ENCODE assay signal across 22 cellular contexts in the genomic region with DNA sequence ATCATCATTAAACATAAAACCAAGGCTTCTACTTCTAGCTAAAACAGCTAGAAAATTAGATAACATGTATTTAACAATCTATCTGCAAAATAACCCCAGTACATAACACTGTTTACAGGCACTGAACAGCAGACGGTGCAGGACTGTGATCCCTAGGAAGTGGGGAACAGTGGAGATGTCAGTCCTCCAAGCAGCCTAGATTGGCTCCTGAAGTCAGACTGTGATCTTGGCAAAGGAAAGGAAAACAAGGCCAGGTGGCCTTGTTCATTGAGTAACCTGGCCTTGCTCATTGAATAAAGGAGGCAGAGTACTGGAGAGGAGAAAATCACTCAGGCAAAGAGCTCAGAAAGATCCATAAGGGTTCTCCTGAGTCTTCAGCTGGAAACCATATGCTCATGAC.
A peak's percentile ranks its signal among the peaks of the same experiment; 100 is the strongest.
DNase-seq lines count a peak whose midpoint lies in the region; ATAC-seq and TF ChIP-seq lines count a peak whose summit lies in the region.
"Had no signal": no experiment of that assay in that cellular context is flagged by ENCODE, and none has a peak within 500 bp of the region (broad histone marks: within the 10 kb centered on the region; RNA-seq: fewer than 3 reads in every experiment).

No MANE protein-coding gene starts in this region.

- H3K4me2 ChIP-seq in HCT116 (ENCODE audit: low read length): no peak overlapping the region
- no peak overlapping the region for H3K4me2 ChIP-seq in Karpas-422 (ENCODE audit: low read depth, low read length, poor library complexity, severe bottlenecking)
- H3K4me2 ChIP-seq: KMS-11 had no signal

- TF ChIP-seq RAD21 in HCT116 (IDR thresholded peaks at IDR 0.05; ENCODE audit: low read depth): no peak

- H3K9me3 ChIP-seq in HCT116 (ENCODE audit: control insufficient read depth in 1 of 2, insufficient read depth in 1 of 2, low read depth in 1 of 2, low read length in 2 of 2) (peaks cover 3 to 4% of the 10 kb centered on the region in 2 experiments; a peak in 1 of 4 replicates), Karpas-422 (ENCODE audit: low read length) (peaks cover 11% of the 10 kb centered on the region; the same call in 1 of the 2 replicates)

- no peak for TF ChIP-seq POLR2A in HCT116 (IDR thresholded peaks at IDR 0.05; ENCODE audit: borderline replicate concordance, extremely low read depth, insufficient read depth, insufficient read length)

- intact Hi-C loops in HCT116 (cut with micrococcal nuclease): no loop called here

- H3K27ac ChIP-seq in HCT116 (ENCODE audit: low read depth, low read length) (no peak overlapping the region), Karpas-422 (ENCODE audit: low read length) (no peak overlapping the region)
- H3K27ac ChIP-seq: 22Rv1, GM23248, KMS-11 had no signal

- no TSS peak for BruUV-seq in HCT116 (replicated peaks; lab: Mats Ljungman, UMichigan)

- no peak for TF ChIP-seq CTCF in HCT116 (IDR thresholded peaks at IDR 0.05 in 2 of 3, conservative IDR thresholded peaks at IDR 0.05 in 1 of 3; ENCODE audit: borderline replicate concordance in 1 of 3, insufficient read depth in 1 of 3, low read depth in 2 of 3, low read length in 2 of 3)

- H3K9ac ChIP-seq in HCT116 (ENCODE audit: low read length) (no peak overlapping the region), Karpas-422 (ENCODE audit: low read length) (no peak overlapping the region)
- H3K9ac ChIP-seq: GM23248, KMS-11 had no signal

- H3K27me3 ChIP-seq in HCT116 (ENCODE audit: insufficient read depth, low read length) (no peaks in the 10 kb centered on the region), Karpas-422 (ENCODE audit: low read length) (0 out of 2 replicates have a peak, but pooled peaks cover 2% of the 10 kb centered on the region)

- no peaks in the 10 kb centered on the region for H3K36me3 ChIP-seq in HCT116 (ENCODE audit: control insufficient read depth in 1 of 2, insufficient read depth in 2 of 2, low read length in 2 of 2)
- H3K36me3 ChIP-seq in Karpas-422 (ENCODE audit: insufficient read depth, low read length): no peaks in the 10 kb centered on the region
- H3K36me3 ChIP-seq: MG63 had no signal

- H3K9me2 ChIP-seq in HCT116 (ENCODE audit: insufficient read depth) (no peaks in the 10 kb centered on the region), Karpas-422 (replicated peaks; ENCODE audit: insufficient read depth, low read length) (no peaks in the 10 kb centered on the region)

- 0 out of 2 replicates have a peak, but pooled peaks have one; percentile 32 for ATAC-seq in HCT116
- peak; percentile 68 for ATAC-seq in left lobe of liver
- ATAC-seq: GM12878, Panc1, SK-N-SH treated with all-trans-retinoic acid at 6 μM for 48 hours had no signal

- H4K20me1 ChIP-seq in HCT116 (ENCODE audit: insufficient read depth) (no peaks in the 10 kb centered on the region), Karpas-422 (ENCODE audit: insufficient read depth, low read depth, low read length) (no peaks in the 10 kb centered on the region)

- no peaks in the 10 kb centered on the region for H3K4me1 ChIP-seq in HCT116 (ENCODE audit: control insufficient read depth in 1 of 2, insufficient read depth in 2 of 2, low read length in 2 of 2)
- H3K4me1 ChIP-seq in Karpas-422 (ENCODE audit: low read length): no peaks in the 10 kb centered on the region

- DNase-seq in NCI-H2029 (lab: John Stamatoyannopoulos, UW) (peak; percentile 19), NCI-H2029 treated with DMSO at 0.1 percent for 48 hours (lab: John Stamatoyannopoulos, UW) (no peak), HCT116 (ENCODE audit: low read depth, low spot score) (no peak), NCI-H774 (lab: John Stamatoyannopoulos, UW) (peak; percentile 55), left lobe of liver (ENCODE audit: low spot score) (no peak), hepatic stellate cell (ENCODE audit: low spot score) (no peak), GM19240 (ENCODE audit: insufficient read length, low spot score) (no peak), Karpas-422 (no peak)
- DNase-seq: Calu3; CD4-positive, alpha-beta T cell; DND-41; GM23248; MG63; NCI-H1092 treated with DMSO at 0.1 percent for 48 hours; NCI-H526 treated with DMSO at 0.1 percent for 48 hours; Right ventricle myocardium superior; T-helper 1 cell had no signal

- POLR2A ChIA-PET in HCT116 (lab: Charles Lee): no interaction called here

- H2AFZ ChIP-seq in HCT116 (ENCODE audit: low read depth, low read length, poor library complexity, severe bottlenecking) (no peak overlapping the region), Karpas-422 (ENCODE audit: low read length) (no peak overlapping the region)
- H2AFZ ChIP-seq: GM23248 had no signal

- CTCF ChIA-PET in HCT116 (lab: Charles Lee): no interaction called here

- H3K4me3 ChIP-seq in HCT116 (replicated peaks in 1 of 2; ENCODE audit: low read depth in 1 of 2, low read length in 2 of 2) (no peak overlapping the region), Karpas-422 (ENCODE audit: low read length) (no peak overlapping the region)
- H3K4me3 ChIP-seq: GM12878, GM23248, MG63 had no signal

- RAD21 ChIA-PET in HCT116 (lab: Charles Lee; ENCODE audit: low non-redundant PET in 1 of 2, low total read pairs in 2 of 2, uncharacterized antibody in 2 of 2, unreplicated experiment in 2 of 2): no interaction called here

- H3K79me2 ChIP-seq in HCT116 (ENCODE audit: insufficient read depth, low read length) (no peaks in the 10 kb centered on the region), Karpas-422 (ENCODE audit: low read length) (no peaks in the 10 kb centered on the region)

TF ChIP-seq in HCT116, 20 proteins besides CTCF, POLR2A, EP300 and RAD21:
- TF ChIP-seq SRF (IDR thresholded peaks at IDR 0.05; ENCODE audit: low read depth) (no peak), TCF7L2 (IDR thresholded peaks at IDR 0.05; ENCODE audit: borderline replicate concordance, extremely low read depth, insufficient read depth, insufficient read length) (no peak), JUND (IDR thresholded peaks at IDR 0.05) (no peak), EGR1 (IDR thresholded peaks at IDR 0.05; ENCODE audit: low read depth) (no peak), POLR2AphosphoS5 (IDR thresholded peaks at IDR 0.05; ENCODE audit: low read depth, low read length) (no peak), SP1 (IDR thresholded peaks at IDR 0.05; ENCODE audit: low read depth) (no peak), FOSL1 (IDR thresholded peaks at IDR 0.05; ENCODE audit: low read depth) (no peak), ELF1 (IDR thresholded peaks at IDR 0.05; ENCODE audit: borderline replicate concordance, low read depth) (no peak), CBX3 (IDR thresholded peaks at IDR 0.05; ENCODE audit: low read depth) (no peak), CEBPB (IDR thresholded peaks at IDR 0.05; ENCODE audit: low read depth) (no peak), EZH2 (IDR thresholded peaks at IDR 0.05) (no peak), EZH2phosphoT487 (IDR thresholded peaks at IDR 0.05; ENCODE audit: borderline replicate concordance) (no peak)
- TF ChIP-seq, protein P1, sequence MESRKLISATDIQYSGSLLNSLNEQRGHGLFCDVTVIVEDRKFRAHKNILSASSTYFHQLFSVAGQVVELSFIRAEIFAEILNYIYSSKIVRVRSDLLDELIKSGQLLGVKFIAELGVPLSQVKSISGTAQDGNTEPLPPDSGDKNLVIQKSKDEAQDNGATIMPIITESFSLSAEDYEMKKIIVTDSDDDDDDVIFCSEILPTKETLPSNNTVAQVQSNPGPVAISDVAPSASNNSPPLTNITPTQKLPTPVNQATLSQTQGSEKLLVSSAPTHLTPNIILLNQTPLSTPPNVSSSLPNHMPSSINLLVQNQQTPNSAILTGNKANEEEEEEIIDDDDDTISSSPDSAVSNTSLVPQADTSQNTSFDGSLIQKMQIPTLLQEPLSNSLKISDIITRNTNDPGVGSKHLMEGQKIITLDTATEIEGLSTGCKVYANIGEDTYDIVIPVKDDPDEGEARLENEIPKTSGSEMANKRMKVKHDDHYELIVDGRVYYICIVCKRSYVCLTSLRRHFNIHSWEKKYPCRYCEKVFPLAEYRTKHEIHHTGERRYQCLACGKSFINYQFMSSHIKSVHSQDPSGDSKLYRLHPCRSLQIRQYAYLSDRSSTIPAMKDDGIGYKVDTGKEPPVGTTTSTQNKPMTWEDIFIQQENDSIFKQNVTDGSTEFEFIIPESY (IDR thresholded peaks at IDR 0.05; ENCODE audit: extremely low read depth, insufficient replicate concordance, low read length): no peak
- TF ChIP-seq, protein P2, sequence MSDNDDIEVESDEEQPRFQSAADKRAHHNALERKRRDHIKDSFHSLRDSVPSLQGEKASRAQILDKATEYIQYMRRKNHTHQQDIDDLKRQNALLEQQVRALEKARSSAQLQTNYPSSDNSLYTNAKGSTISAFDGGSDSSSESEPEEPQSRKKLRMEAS (IDR thresholded peaks at IDR 0.05): no peak
- TF ChIP-seq, protein P3, sequence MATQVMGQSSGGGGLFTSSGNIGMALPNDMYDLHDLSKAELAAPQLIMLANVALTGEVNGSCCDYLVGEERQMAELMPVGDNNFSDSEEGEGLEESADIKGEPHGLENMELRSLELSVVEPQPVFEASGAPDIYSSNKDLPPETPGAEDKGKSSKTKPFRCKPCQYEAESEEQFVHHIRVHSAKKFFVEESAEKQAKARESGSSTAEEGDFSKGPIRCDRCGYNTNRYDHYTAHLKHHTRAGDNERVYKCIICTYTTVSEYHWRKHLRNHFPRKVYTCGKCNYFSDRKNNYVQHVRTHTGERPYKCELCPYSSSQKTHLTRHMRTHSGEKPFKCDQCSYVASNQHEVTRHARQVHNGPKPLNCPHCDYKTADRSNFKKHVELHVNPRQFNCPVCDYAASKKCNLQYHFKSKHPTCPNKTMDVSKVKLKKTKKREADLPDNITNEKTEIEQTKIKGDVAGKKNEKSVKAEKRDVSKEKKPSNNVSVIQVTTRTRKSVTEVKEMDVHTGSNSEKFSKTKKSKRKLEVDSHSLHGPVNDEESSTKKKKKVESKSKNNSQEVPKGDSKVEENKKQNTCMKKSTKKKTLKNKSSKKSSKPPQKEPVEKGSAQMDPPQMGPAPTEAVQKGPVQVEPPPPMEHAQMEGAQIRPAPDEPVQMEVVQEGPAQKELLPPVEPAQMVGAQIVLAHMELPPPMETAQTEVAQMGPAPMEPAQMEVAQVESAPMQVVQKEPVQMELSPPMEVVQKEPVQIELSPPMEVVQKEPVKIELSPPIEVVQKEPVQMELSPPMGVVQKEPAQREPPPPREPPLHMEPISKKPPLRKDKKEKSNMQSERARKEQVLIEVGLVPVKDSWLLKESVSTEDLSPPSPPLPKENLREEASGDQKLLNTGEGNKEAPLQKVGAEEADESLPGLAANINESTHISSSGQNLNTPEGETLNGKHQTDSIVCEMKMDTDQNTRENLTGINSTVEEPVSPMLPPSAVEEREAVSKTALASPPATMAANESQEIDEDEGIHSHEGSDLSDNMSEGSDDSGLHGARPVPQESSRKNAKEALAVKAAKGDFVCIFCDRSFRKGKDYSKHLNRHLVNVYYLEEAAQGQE (IDR thresholded peaks at IDR 0.05; ENCODE audit: low read depth): no peak
- TF ChIP-seq, protein P4, sequence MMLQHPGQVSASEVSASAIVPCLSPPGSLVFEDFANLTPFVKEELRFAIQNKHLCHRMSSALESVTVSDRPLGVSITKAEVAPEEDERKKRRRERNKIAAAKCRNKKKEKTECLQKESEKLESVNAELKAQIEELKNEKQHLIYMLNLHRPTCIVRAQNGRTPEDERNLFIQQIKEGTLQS (IDR thresholded peaks at IDR 0.05): no peak

Comparison
In these comparisons a context has a peak if more than half of its experiments do, and no peak if none do; other contexts are left out.
1. DNase-seq: peak in NCI-H2029 (single experiment) and NCI-H774 (single experiment); none in NCI-H2029 treated with DMSO at 0.1 percent for 48 hours (single experiment), HCT116 (single experiment), left lobe of liver (single experiment), hepatic stellate cell (single experiment), GM19240 (single experiment) and Karpas-422 (single experiment).